Comparison of ENCODE assay signal across 1 cellular context in genomic region chr2:177799531-177799930, GRCh38.
TF ChIP-seq lines count a peak whose summit lies in the region.

No MANE protein-coding gene starts in this region.

TF ChIP-seq in GM12878, 131 proteins besides CTCF, POLR2A, EP300 and RAD21 (continued from another document):
- TF ChIP-seq CUX1 (IDR thresholded peaks at IDR 0.05; ENCODE audit: insufficient replicate concordance, low read depth, low read length) (no peak), MAX (IDR thresholded peaks at IDR 0.05; ENCODE audit: low read depth, low read length) (no peak), CHD1 (IDR thresholded peaks at IDR 0.05; ENCODE audit: low read depth, low read length) (no peak)
